ENCODE assay signal across 14 cellular contexts in the genomic region with DNA sequence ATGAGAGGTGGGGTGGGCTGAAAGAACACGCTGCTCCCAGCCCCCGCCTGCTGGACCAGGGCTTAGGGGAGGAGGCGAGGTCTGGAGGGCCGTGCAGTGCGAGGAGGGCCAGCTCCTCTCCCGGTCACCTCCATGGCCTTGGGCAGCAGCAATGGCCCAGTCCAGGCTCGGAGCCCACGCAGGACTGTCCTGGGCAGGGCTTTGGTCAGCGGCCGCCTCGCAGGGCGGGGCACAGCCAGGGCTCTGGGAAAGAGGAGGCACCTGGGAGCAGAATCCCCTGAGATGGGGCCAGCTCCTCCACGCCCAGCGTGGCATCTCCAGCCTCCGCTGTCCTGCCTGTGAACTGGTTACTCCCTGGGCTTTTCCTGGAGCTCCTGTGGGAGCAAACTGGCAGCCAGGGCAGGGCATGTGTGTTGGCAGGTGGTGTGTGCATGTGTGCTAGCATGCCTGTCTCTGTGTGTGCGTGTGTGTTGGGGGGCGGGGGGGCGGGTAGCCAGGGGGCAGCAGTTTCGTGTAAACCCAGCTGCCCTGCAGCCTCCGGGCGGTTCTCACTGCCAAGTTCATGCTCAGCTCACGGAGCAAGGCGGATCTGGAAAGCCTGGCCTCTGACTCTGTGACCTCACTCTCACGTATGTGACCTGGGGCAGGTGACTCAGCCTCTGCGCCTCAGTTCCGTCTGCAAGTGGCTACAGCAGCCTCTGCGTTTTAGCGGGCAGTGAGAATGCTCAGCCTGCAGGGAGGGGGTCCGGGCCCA. TPM values are rescaled to one million over a fixed set of nuclear protein-coding genes. Genes with fewer than 3 reads are reported as not detected.
DNase-seq lines count a peak whose midpoint lies in the region; ATAC-seq, FAIRE-seq and TF ChIP-seq lines count a peak whose summit lies in the region.
"Had no signal": no experiment of that assay in that cellular context is flagged by ENCODE, and none has a peak within 500 bp of the region (broad histone marks: within the 10 kb centered on the region; RNA-seq: fewer than 3 reads in every experiment).

No MANE protein-coding gene starts in this region.

- in situ Hi-C loops in T47D (cut with HindIII; ENCODE audit: low pct_unique_long_range_greater_than_20kb, low sequenced_read_pairs) = no loop called here

- DNase-seq in DMS53 (lab: John Stamatoyannopoulos, UW) = peak; percentile 92
- peak; percentile 66 for DNase-seq in HTR-8/SVneo (ENCODE audit: insufficient read length, low spot score)
- peak; percentile 60 to 62 for DNase-seq in T47D (ENCODE audit: low read depth in 1 of 2, low spot score in 1 of 2)
- peak in 1 of 2 donors; percentile 60 for DNase-seq in left colon
- no peak for DNase-seq in T-helper 9 cell
- DNase-seq in erythroblast (lab: John Stamatoyannopoulos, UW) = no peak
- DNase-seq in NCI-H1092 (lab: John Stamatoyannopoulos, UW) = no peak
- DNase-seq: amygdala; CD8-positive, alpha-beta memory T cell; effector CD8-positive, alpha-beta T cell; NCI-H2029 treated with DMSO at 0.1 percent for 48 hours had no signal

- intact Hi-C loops in left colon (cut with DNase I, micrococcal nuclease) = no loop called here

- peak; percentile 90 for FAIRE-seq in HTR-8/SVneo (lab: Jason Lieb, UNC)

- TF ChIP-seq POLR2A in erythroblast (IDR thresholded peaks at IDR 0.05; ENCODE audit: low read length) = no peak

- ATAC-seq in left colon (peak; percentile 34), HG02870 (IDR thresholded peaks at IDR 0.05; ENCODE audit: unreplicated experiment) (no peak)

RNA-seq across cellular contexts. Expression of a gene that starts 27.5 kb away (rescaled TPM):
- 100 to 1,000 TPM in 1 of 2 donors, 10 to 100 TPM in 1; 92.4 to 113 TPM for total RNA-seq in left colon
- total RNA-seq: CD8-positive, alpha-beta memory T cell; mononuclear cell; OCI-LY7 had no signal

Comparison
In these comparisons a context has a peak if more than half of its experiments do, and no peak if none do; other contexts are left out.
1. DNase-seq: peak in DMS53 (single experiment), HTR-8/SVneo (single experiment) and T47D (2 of 2); none in T-helper 9 cell (single experiment), erythroblast (0 of 2) and NCI-H1092 (single experiment).